Comparison of ENCODE assay signal across 8 cellular contexts in the genomic region with DNA sequence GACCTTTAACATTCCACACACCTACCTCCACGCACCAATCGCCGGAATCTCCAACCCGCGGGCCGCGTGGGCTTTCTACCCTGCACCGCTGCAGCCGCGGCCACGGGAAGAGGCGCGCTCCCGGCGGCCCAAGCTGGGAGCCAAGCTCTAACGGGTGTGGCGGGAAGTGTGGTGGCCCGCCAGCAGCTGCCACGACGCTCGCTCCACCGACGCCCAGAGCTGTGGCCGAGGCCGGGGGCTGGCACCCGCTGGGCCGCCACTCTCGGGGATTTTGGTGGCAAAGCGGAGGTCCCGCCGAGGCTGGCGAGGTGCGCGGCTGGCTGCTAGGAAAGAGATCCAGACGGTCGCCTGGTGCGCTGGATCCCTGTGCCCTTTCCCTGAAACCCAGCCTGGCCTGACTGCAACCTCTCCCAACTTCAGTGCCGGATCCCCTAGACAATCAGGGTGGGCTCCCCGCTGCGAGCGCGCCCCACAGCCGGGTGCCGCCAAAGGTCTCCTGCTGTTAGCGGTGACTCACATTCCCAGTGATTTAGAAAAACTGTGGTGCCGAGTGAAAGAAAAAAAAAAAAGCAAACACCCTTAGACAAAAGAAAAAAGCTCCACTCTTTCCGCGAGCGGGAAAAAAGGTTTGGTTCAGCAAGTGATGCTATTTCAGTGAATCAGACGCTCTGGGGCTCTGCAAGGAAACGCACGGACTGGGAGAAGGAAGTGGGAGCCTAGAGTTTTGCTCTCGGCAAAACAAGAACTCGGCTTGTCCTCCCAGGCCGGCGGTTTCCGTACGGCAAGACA. TPM values are rescaled to one million over a fixed set of nuclear protein-coding genes. Genes with fewer than 3 reads are reported as not detected.
DNase-seq lines count a peak whose midpoint lies in the region; ATAC-seq, FAIRE-seq and TF ChIP-seq lines count a peak whose summit lies in the region.

No MANE protein-coding gene starts in this region.

- H3K4me2 ChIP-seq in keratinocyte (ENCODE audit: control insufficient read depth, extremely low read depth, insufficient read depth, low read depth, low read length) = peak overlapping the region; percentile 81

- peak; percentile 6 for DNase-seq in G401 (ENCODE audit: low spot score)
- DNase-seq in RKO (ENCODE audit: low spot score) = peak; percentile 64
- peak; percentile 68 for DNase-seq in brain microvascular endothelial cell
- DNase-seq in keratinocyte (ENCODE audit: low read depth, low spot score) = no peak
- peak; percentile 16 to 27 for DNase-seq in stimulated activated CD4-positive, alpha-beta T cell treated with anti-CD3 and anti-CD28 coated beads, Interleukin-15, amount 100 ng/mL, for 48 hours (ENCODE audit: low read depth in 2 of 2)
- DNase-seq in omental fat pad (ENCODE audit: low spot score) = no peak

- TF ChIP-seq CTCF in brain microvascular endothelial cell (IDR thresholded peaks at IDR 0.05; ENCODE audit: low read depth, low read length, missing control alignments) = no peak
- TF ChIP-seq CTCF in keratinocyte (optimal IDR thresholded peaks at IDR 0.05 in 1 of 3, IDR thresholded peaks at IDR 0.05 in 1 of 3, conservative IDR thresholded peaks at IDR 0.05 in 1 of 3; ENCODE audit: extremely low read depth in 1 of 3, insufficient read depth in 2 of 3, low read length in 3 of 3) = no peak
- no peak for TF ChIP-seq CTCF in omental fat pad (IDR thresholded peaks at IDR 0.05)

- H3K9me3 ChIP-seq in keratinocyte (ENCODE audit: control insufficient read depth, low read depth, low read length) = no peaks in the 10 kb centered on the region

- dilution Hi-C loops in keratinocyte (cut with MboI; ENCODE audit: extremely low pct_ligation_motif_present, low sequenced_read_pairs) = no loop called here

- no peaks in the 10 kb centered on the region for H4K20me1 ChIP-seq in keratinocyte (ENCODE audit: control insufficient read depth, extremely low read depth, insufficient read depth, low read length)

- peak overlapping the region; percentile 52 for H3K4me3 ChIP-seq in brain microvascular endothelial cell (ENCODE audit: low read depth, low read length)
- peak overlapping the region; percentile 26 to 68 (median 60) for H3K4me3 ChIP-seq in keratinocyte (ENCODE audit: control insufficient read depth in 2 of 3, extremely low read depth in 1 of 3, insufficient read depth in 2 of 3, low read depth in 1 of 3, low read length in 3 of 3)

- H3K27ac ChIP-seq in brain microvascular endothelial cell (peak overlapping the region; percentile 2), keratinocyte (ENCODE audit: control insufficient read depth, insufficient read depth, low read length) (peak overlapping the region; percentile 60)

- H3K36me3 ChIP-seq in brain microvascular endothelial cell (replicated peaks) (no peaks in the 10 kb centered on the region), keratinocyte (ENCODE audit: control insufficient read depth in 2 of 2, extremely low read depth in 1 of 2, insufficient read depth in 2 of 2, low read length in 2 of 2) (no peaks in the 10 kb centered on the region)

- no peak for ATAC-seq in HG03175 (IDR thresholded peaks at IDR 0.05; ENCODE audit: unreplicated experiment)
- no peak for ATAC-seq in HG02981 (IDR thresholded peaks at IDR 0.05; ENCODE audit: unreplicated experiment)
- ATAC-seq in omental fat pad (ENCODE audit: low FRiP score) = no peak

- H3K9ac ChIP-seq in keratinocyte (ENCODE audit: control insufficient read depth, extremely low read depth, insufficient read depth, low read length) = peak overlapping the region; percentile 53

- H2AFZ ChIP-seq in keratinocyte (ENCODE audit: control insufficient read depth, low read length) = peak overlapping the region; percentile 82

- no peaks in the 10 kb centered on the region for H3K9me1 ChIP-seq in keratinocyte (ENCODE audit: control insufficient read depth, extremely low read depth, insufficient read depth, low read length)

- in situ Hi-C loops in G401 (cut with HindIII; ENCODE audit: low sequenced_read_pairs) = no loop called here
- in situ Hi-C loops in brain microvascular endothelial cell (cut with HindIII; ENCODE audit: low pct_ligation_motif_present, low sequenced_read_pairs) = no loop called here

- FAIRE-seq in keratinocyte (lab: Jason Lieb, UNC) = peak; percentile 82

- peaks cover 13% of the 10 kb centered on the region for H3K27me3 ChIP-seq in brain microvascular endothelial cell (replicated peaks)
- no peaks in the 10 kb centered on the region for H3K27me3 ChIP-seq in keratinocyte (ENCODE audit: control insufficient read depth, extremely low read depth, insufficient read depth, low read length)

- H3K4me1 ChIP-seq in keratinocyte (ENCODE audit: control insufficient read depth, extremely low read depth, insufficient read depth, low read length) = peaks cover 20% of the 10 kb centered on the region

- peaks cover 9% of the 10 kb centered on the region for H3K79me2 ChIP-seq in keratinocyte (ENCODE audit: control insufficient read depth, insufficient read depth, low read length)

RNA-seq across cellular contexts. Expression of gene BCL2L11, which starts 2.9 kb away (rescaled TPM):
- 2.4 and 9.7 TPM in 2 replicates for total RNA-seq in G401 (2014; rRNA removed; shearing (Covaris generic))
- 1.4 to 1.9 TPM (median 1.6 TPM) in 3 replicates for polyA plus RNA-seq in keratinocyte
- polyA plus RNA-seq in keratinocyte (2011; ENCODE audit: low read depth) = 3.5 TPM
- polyA plus RNA-seq in keratinocyte (2011; cell fraction: cytosol; rRNA removed) = 0.70 and 1.5 TPM in 2 replicates
- 2.6 and 2.7 TPM in 2 replicates for polyA plus RNA-seq in keratinocyte (2011; cell fraction: nucleus; rRNA removed)
- polyA plus RNA-seq in keratinocyte (2012; ENCODE audit: low replicate concordance) = 1.7 and 3.7 TPM in 2 replicates
- polyA minus RNA-seq in keratinocyte = 0.99 to 2.7 TPM (median 1.8 TPM) in 3 replicates
- 0.38 TPM for polyA minus RNA-seq in keratinocyte (2011; cell fraction: cytosol; rRNA and poly(A)+ RNA removed)
- 1.9 and 2.1 TPM in 2 replicates for polyA minus RNA-seq in keratinocyte (2011; cell fraction: nucleus; rRNA and poly(A)+ RNA removed)
- 10 to 100 TPM; 16.1 to 20.2 (median 17.9) TPM for total RNA-seq in omental fat pad

Comparison
In these comparisons a context has a peak if more than half of its experiments do, and no peak if none do; other contexts are left out.
1. DNase-seq: peak in G401 (single experiment), RKO (single experiment), brain microvascular endothelial cell (single experiment) and stimulated activated CD4-positive, alpha-beta T cell treated with anti-CD3 and anti-CD28 coated beads, Interleukin-15, amount 100 ng/mL, for 48 hours (2 of 2); none in keratinocyte (single experiment) and omental fat pad (single experiment).